9 cellular contexts compared by ENCODE assay signal in genomic region chr19:36030264-36031148, GRCh38. TPM values are rescaled to one million over a fixed set of nuclear protein-coding genes. Genes with fewer than 3 reads are reported as not detected.
A peak's percentile ranks its signal among the peaks of the same experiment; 100 is the strongest.
DNase-seq lines count a peak whose midpoint lies in the region; ATAC-seq, FAIRE-seq and TF ChIP-seq lines count a peak whose summit lies in the region.
"Had no signal": no experiment of that assay in that cellular context is flagged by ENCODE, and none has a peak within 500 bp of the region (broad histone marks: within the 10 kb centered on the region; RNA-seq: fewer than 3 reads in every experiment).

No MANE protein-coding gene starts in this region.

- H3K9me3 ChIP-seq in K562 (replicated peaks; ENCODE audit: control insufficient read depth, insufficient read depth, low read depth, low read length) = no peaks in the 10 kb centered on the region
- H3K9me3 ChIP-seq in pancreas = no peaks in the 10 kb centered on the region
- H3K9me3 ChIP-seq: BLaER1 had no signal

- H3K4me3 ChIP-seq in K562 (no peak overlapping the region), pancreas (no peak overlapping the region)
- H3K4me3 ChIP-seq: BLaER1 had no signal

- no peak overlapping the region for H3K4me2 ChIP-seq in K562 (ENCODE audit: insufficient read depth, low read length)
- H3K4me2 ChIP-seq: BLaER1 had no signal

- no peak for TF ChIP-seq POLR2A in K562 (conservative IDR thresholded peaks at IDR 0.05)

- H2AFZ ChIP-seq in K562 (ENCODE audit: low read depth, low read length) = no peak overlapping the region

- POLR2A ChIA-PET in K562 (lab: Yijun Ruan, JAX) = interaction anchor here (1.2 kb wide), 1 partner anchor 16 kb away, joined by 6 read pairs; the partner anchor contains the start of gene ALKBH6

- ATAC-seq in K562 (no peak), pancreas (peak in 3 of 4 donors; percentile 35 to 66 (median 57)), GM21367 (IDR thresholded peaks at IDR 0.05; ENCODE audit: unreplicated experiment) (no peak)

- no peaks in the 10 kb centered on the region for H3K79me2 ChIP-seq in K562 (ENCODE audit: control insufficient read depth, insufficient read depth, low read length)

- in situ Hi-C loops in K562 (cut with MboI) = no loop called here

- TF ChIP-seq RAD21 in K562 (CRISPR knock-in tag; conservative IDR thresholded peaks at IDR 0.05 in 1 of 2, IDR thresholded peaks at IDR 0.05 in 1 of 2) = no peak

- H3K36me3 ChIP-seq in K562 (ENCODE audit: control insufficient read depth, insufficient read depth, low read length) (peaks cover 33% of the 10 kb centered on the region; the same call in 2 of the 3 replicates), pancreas (no peaks in the 10 kb centered on the region)

- H3K27me3 ChIP-seq in K562 (ENCODE audit: control insufficient read depth in 2 of 2, insufficient read depth in 2 of 2, low read length in 2 of 2) (no peaks in the 10 kb centered on the region), pancreas (no peaks in the 10 kb centered on the region)
- H3K27me3 ChIP-seq: BLaER1 had no signal

- BruUV-seq in K562 (replicated peaks; lab: Mats Ljungman, UMichigan) = no TSS peak

- no peak for TF ChIP-seq EP300 in K562 (IDR thresholded peaks at IDR 0.05; ENCODE audit: low read length)

- TF ChIP-seq CTCF in K562 (IDR thresholded peaks at IDR 0.05 in 2 of 3, conservative IDR thresholded peaks at IDR 0.05 in 1 of 3; ENCODE audit: insufficient read depth in 2 of 3, low read depth in 1 of 3, low read length in 3 of 3) (no peak), pancreas (IDR thresholded peaks at IDR 0.05) (no peak)

- H3K27ac ChIP-seq in K562 (ENCODE audit: extremely low read depth, low read depth, low read length) = no peak overlapping the region
- no peak overlapping the region for H3K27ac ChIP-seq in pancreas
- H3K27ac ChIP-seq: BLaER1 had no signal

- no peaks in the 10 kb centered on the region for H4K20me1 ChIP-seq in K562 (replicated peaks; ENCODE audit: control insufficient read depth, insufficient read depth, low read length)
- H4K20me1 ChIP-seq: BLaER1 had no signal

- no peak overlapping the region for H3K9ac ChIP-seq in K562 (ENCODE audit: insufficient read depth in 1 of 2, low read depth in 2 of 2, low read length in 2 of 2)
- H3K9ac ChIP-seq: BLaER1 had no signal

- CTCF ChIA-PET in K562 (lab: Yijun Ruan, JAX; ENCODE audit: low intra/inter-chr PET ratio) = no interaction called here

- H3K9me1 ChIP-seq in K562 (ENCODE audit: control insufficient read depth, insufficient read depth, low read length) = peaks cover 3% of the 10 kb centered on the region

- DNase-seq in NCI-H748 (lab: John Stamatoyannopoulos, UW; ENCODE audit: unreplicated experiment) = peak; percentile 14
- DNase-seq in NCI-H748 treated with DMSO at 0.1 percent for 48 hours (lab: John Stamatoyannopoulos, UW) = no peak
- no peak for DNase-seq in K562 (ENCODE audit: extremely low read depth in 1 of 4, low spot score in 3 of 4)
- no peak for DNase-seq in pancreas
- DNase-seq in DMS153 (lab: John Stamatoyannopoulos, UW) = no peak
- DNase-seq: activated effector memory CD4-positive, alpha-beta T cell treated with Interleukin-2 at 50 U/mL for 16 hours; foreskin melanocyte had no signal

- 91% methylated on average over 6 of the region's 8 CpGs for WGBS in K562 (ENCODE audit: insufficient coverage, low coverage, missing lambda C conversion rate)
- 78 to 86% methylated on average over 8 of the region's 8 CpGs for WGBS in pancreas, 2 donors

- H3K4me1 ChIP-seq in K562 (replicated peaks in 1 of 2; ENCODE audit: control insufficient read depth in 2 of 2, insufficient read depth in 2 of 2, low read length in 2 of 2) = peaks cover 8 to 16% of the 10 kb centered on the region in 2 experiments; a peak in 4 of 5 replicates
- no peaks in the 10 kb centered on the region for H3K4me1 ChIP-seq in pancreas

- FAIRE-seq in K562 (lab: Jason Lieb, UNC) = no peak
- no peak for FAIRE-seq in pancreas (lab: Jason Lieb, UNC)

- intact Hi-C loops in K562 (cut with micrococcal nuclease) = no loop called here
- intact Hi-C loops in pancreas (cut with DNase I) = no loop called here

RNA-seq across cellular contexts. Expression of gene CLIP3, which starts 2.2 kb away (rescaled TPM):
- total RNA-seq in K562 (2011; cell fraction: chromatin; rRNA removed; ENCODE audit: low replicate concordance) = 0.26 and 0.51 TPM in 2 replicates
- total RNA-seq in K562 (2011; cell fraction: nucleolus; rRNA removed) = 1.0 and 1.4 TPM in 2 replicates
- total RNA-seq in K562 (2011; cell fraction: nucleoplasm; rRNA removed) = 0.23 and 0.73 TPM in 2 replicates
- total RNA-seq in K562 (2014; rRNA removed) = 0.16 and 0.50 TPM in 2 replicates
- not detected in 2 replicates for total RNA-seq in K562 (2014; rRNA removed; fragmentation: Illumina TruSeq; extraction: Trizol)
- total RNA-seq in K562 (2015; rRNA removed; fragmentation: Illumina TruSeq; extraction: Trizol) = 0.14 TPM in 1 of 2 replicates, not detected in the other
- 0.16 and 0.18 TPM in 2 replicates for total RNA-seq in K562 (2021)
- polyA plus RNA-seq in K562 (2011; rRNA removed) = 0.08 and 0.14 TPM in 2 replicates
- polyA plus RNA-seq in K562 (2011; cell fraction: cytosol; rRNA removed) = 0.03 and 0.07 TPM in 2 replicates
- polyA plus RNA-seq in K562 (2011; cell fraction: nucleus; rRNA removed) = 0.30 and 0.83 TPM in 2 replicates
- 0.79 and 1.8 TPM in 2 replicates for polyA plus RNA-seq in K562 (2012)
- 0.11 and 0.16 TPM in 2 replicates for polyA plus RNA-seq in K562 (2014; fragmentation: Illumina TruSeq; extraction: Trizol)
- under 1 TPM; 0.01 to 0.43 TPM for polyA plus RNA-seq in K562 (2014; fragmentation: Nextera tagmentation; extraction: Ambion mirVana)
- polyA plus RNA-seq in K562 (2014; rRNA removed) = 0.13 TPM in 1 of 2 replicates, not detected in the other
- not detected in 2 replicates for polyA minus RNA-seq in K562 (2011; rRNA and poly(A)+ RNA removed)
- not detected in 2 replicates for polyA minus RNA-seq in K562 (2011; cell fraction: cytosol; rRNA and poly(A)+ RNA removed)
- polyA minus RNA-seq in K562 (2011; cell fraction: nucleus; rRNA and poly(A)+ RNA removed) = 0.13 and 0.33 TPM in 2 replicates
- 1 to 10 TPM; 1.2 to 5.7 (median 2.5) TPM for total RNA-seq in pancreas
- polyA plus RNA-seq in pancreas = 1 to 10 TPM; 3.0 to 9.1 TPM

RNA-seq across cellular contexts. Expression of gene ALKBH6, which starts 16.5 kb away (rescaled TPM):
- total RNA-seq in K562 (2011; cell fraction: chromatin; rRNA removed; ENCODE audit: low replicate concordance) = 56.4 and 79.7 TPM in 2 replicates
- 41.4 and 49.3 TPM in 2 replicates for total RNA-seq in K562 (2011; cell fraction: nucleolus; rRNA removed)
- total RNA-seq in K562 (2011; cell fraction: nucleoplasm; rRNA removed) = 60.1 and 64.5 TPM in 2 replicates
- total RNA-seq in K562 (2014; rRNA removed) (38.2 and 47.3 TPM in 2 replicates), K562 (2014; rRNA removed; fragmentation: Illumina TruSeq; extraction: Trizol) (20.3 and 25.8 TPM in 2 replicates), K562 (2015; rRNA removed; fragmentation: Illumina TruSeq; extraction: Trizol) (17.7 and 22.7 TPM in 2 replicates), K562 (2021) (34.5 and 35.0 TPM in 2 replicates), pancreas (10 to 100 TPM in 1 of 6 donors, 1 to 10 TPM in 5; 2.6 to 10.9 (median 4.9) TPM)
- polyA plus RNA-seq in K562 (2011; rRNA removed) (33.5 and 40.4 TPM in 2 replicates), K562 (2014; fragmentation: Illumina TruSeq; extraction: Trizol) (38.2 TPM in 2 replicates), K562 (2014; fragmentation: Nextera tagmentation; extraction: Ambion mirVana) (1 to 10 TPM in 1 of 2 experiments, under 1 TPM in 1; 0.67 to 2.3 TPM), K562 (2014; rRNA removed) (55.9 and 62.0 TPM in 2 replicates), pancreas (10 to 100 TPM; 15.4 to 22.8 TPM)
- polyA plus RNA-seq in K562 (2011; cell fraction: cytosol; rRNA removed) = 28.8 and 69.6 TPM in 2 replicates
- polyA plus RNA-seq in K562 (2011; cell fraction: nucleus; rRNA removed) = 121 and 132 TPM in 2 replicates
- polyA plus RNA-seq in K562 (2012) = 37.1 and 40.2 TPM in 2 replicates
- polyA minus RNA-seq in K562 (2011; rRNA and poly(A)+ RNA removed) = 10.9 and 11.2 TPM in 2 replicates
- 3.1 and 9.9 TPM in 2 replicates for polyA minus RNA-seq in K562 (2011; cell fraction: cytosol; rRNA and poly(A)+ RNA removed)
- polyA minus RNA-seq in K562 (2011; cell fraction: nucleus; rRNA and poly(A)+ RNA removed) = 14.5 and 18.5 TPM in 2 replicates

RNA-seq across cellular contexts. Expression of gene SYNE4, which starts 21.9 kb away (rescaled TPM):
- total RNA-seq in K562 (2011; cell fraction: chromatin; rRNA removed; ENCODE audit: low replicate concordance) = 4.4 and 8.6 TPM in 2 replicates
- total RNA-seq in K562 (2011; cell fraction: nucleolus; rRNA removed) = 4.0 and 4.7 TPM in 2 replicates
- total RNA-seq in K562 (2011; cell fraction: nucleoplasm; rRNA removed) = 4.6 and 5.8 TPM in 2 replicates
- total RNA-seq in K562 (2014; rRNA removed) (0.23 and 0.24 TPM in 2 replicates), K562 (2014; rRNA removed; fragmentation: Illumina TruSeq; extraction: Trizol) (0.22 TPM in 1 of 2 replicates, not detected in the other), K562 (2015; rRNA removed; fragmentation: Illumina TruSeq; extraction: Trizol) (0.26 and 0.29 TPM in 2 replicates), K562 (2021) (0.53 and 0.72 TPM in 2 replicates), pancreas (1 to 10 TPM; 2.6 to 5.9 (median 4.3) TPM)
- polyA plus RNA-seq in K562 (2011; rRNA removed) (0.65 and 0.87 TPM in 2 replicates), K562 (2014; fragmentation: Illumina TruSeq; extraction: Trizol) (0.28 and 0.37 TPM in 2 replicates), K562 (2014; fragmentation: Nextera tagmentation; extraction: Ambion mirVana) (under 1 TPM; 0.03 to 0.21 TPM), K562 (2014; rRNA removed) (0.48 and 1.1 TPM in 2 replicates), pancreas (10 to 100 TPM in 1 of 2 donors, 1 to 10 TPM in 1; 7.3 to 14.3 TPM)
- 0.28 and 0.64 TPM in 2 replicates for polyA plus RNA-seq in K562 (2011; cell fraction: cytosol; rRNA removed)
- polyA plus RNA-seq in K562 (2011; cell fraction: nucleus; rRNA removed) = 6.0 and 6.5 TPM in 2 replicates
- 0.53 and 2.1 TPM in 2 replicates for polyA plus RNA-seq in K562 (2012)
- polyA minus RNA-seq in K562 (2011; rRNA and poly(A)+ RNA removed) = 0.07 TPM in 1 of 2 replicates, not detected in the other
- polyA minus RNA-seq in K562 (2011; cell fraction: cytosol; rRNA and poly(A)+ RNA removed) = not detected in 2 replicates
- 0.54 and 0.67 TPM in 2 replicates for polyA minus RNA-seq in K562 (2011; cell fraction: nucleus; rRNA and poly(A)+ RNA removed)

RNA-seq across cellular contexts. Expression of gene THAP8, which starts 23.6 kb away (rescaled TPM):
- total RNA-seq in K562 (2011; cell fraction: chromatin; rRNA removed; ENCODE audit: low replicate concordance) = 0.40 and 1.6 TPM in 2 replicates
- total RNA-seq in K562 (2011; cell fraction: nucleolus; rRNA removed) = 1.8 and 2.2 TPM in 2 replicates
- 1.9 and 2.7 TPM in 2 replicates for total RNA-seq in K562 (2011; cell fraction: nucleoplasm; rRNA removed)
- total RNA-seq in K562 (2014; rRNA removed) (1.9 and 2.0 TPM in 2 replicates), K562 (2014; rRNA removed; fragmentation: Illumina TruSeq; extraction: Trizol) (0.10 and 0.36 TPM in 2 replicates), K562 (2015; rRNA removed; fragmentation: Illumina TruSeq; extraction: Trizol) (0.94 and 1.6 TPM in 2 replicates), K562 (2021) (1.3 and 1.6 TPM in 2 replicates), pancreas (1 to 10 TPM in 5 of 6 donors, under 1 TPM in 1; 0.88 to 2.7 (median 1.8) TPM)
- polyA plus RNA-seq in K562 (2011; rRNA removed) (0.68 and 1.0 TPM in 2 replicates), K562 (2014; fragmentation: Illumina TruSeq; extraction: Trizol) (0.82 and 1.1 TPM in 2 replicates), K562 (2014; fragmentation: Nextera tagmentation; extraction: Ambion mirVana) (under 1 TPM; 0.11 to 0.14 TPM), K562 (2014; rRNA removed) (1.8 and 1.9 TPM in 2 replicates), pancreas (1 to 10 TPM; 3.0 to 3.2 TPM)
- polyA plus RNA-seq in K562 (2011; cell fraction: cytosol; rRNA removed) = 1.1 and 2.9 TPM in 2 replicates
- polyA plus RNA-seq in K562 (2011; cell fraction: nucleus; rRNA removed) = 0.91 and 1.4 TPM in 2 replicates
- 2.5 and 4.6 TPM in 2 replicates for polyA plus RNA-seq in K562 (2012)
- 0.42 and 0.70 TPM in 2 replicates for polyA minus RNA-seq in K562 (2011; rRNA and poly(A)+ RNA removed)
- 0.76 TPM in 1 of 2 replicates, not detected in the other for polyA minus RNA-seq in K562 (2011; cell fraction: cytosol; rRNA and poly(A)+ RNA removed)
- polyA minus RNA-seq in K562 (2011; cell fraction: nucleus; rRNA and poly(A)+ RNA removed) = 0.54 and 0.67 TPM in 2 replicates

RNA-seq across cellular contexts. Expression of gene WDR62, which starts 24.2 kb away (rescaled TPM):
- 85.0 and 172 TPM in 2 replicates for total RNA-seq in K562 (2011; cell fraction: chromatin; rRNA removed; ENCODE audit: low replicate concordance)
- 96.2 and 97.0 TPM in 2 replicates for total RNA-seq in K562 (2011; cell fraction: nucleolus; rRNA removed)
- 90.0 and 94.7 TPM in 2 replicates for total RNA-seq in K562 (2011; cell fraction: nucleoplasm; rRNA removed)
- 18.8 and 27.6 TPM in 2 replicates for total RNA-seq in K562 (2014; rRNA removed)
- 7.3 and 9.5 TPM in 2 replicates for total RNA-seq in K562 (2014; rRNA removed; fragmentation: Illumina TruSeq; extraction: Trizol)
- total RNA-seq in K562 (2015; rRNA removed; fragmentation: Illumina TruSeq; extraction: Trizol) = 15.3 and 15.5 TPM in 2 replicates
- total RNA-seq in K562 (2021) = 30.1 and 32.8 TPM in 2 replicates
- 10.7 and 17.7 TPM in 2 replicates for polyA plus RNA-seq in K562 (2011; rRNA removed)
- 9.3 and 15.4 TPM in 2 replicates for polyA plus RNA-seq in K562 (2011; cell fraction: cytosol; rRNA removed)
- polyA plus RNA-seq in K562 (2011; cell fraction: nucleus; rRNA removed) = 55.2 and 81.8 TPM in 2 replicates
- 20.4 and 24.4 TPM in 2 replicates for polyA plus RNA-seq in K562 (2012)
- 14.4 and 24.6 TPM in 2 replicates for polyA plus RNA-seq in K562 (2014; fragmentation: Illumina TruSeq; extraction: Trizol)
- polyA plus RNA-seq in K562 (2014; fragmentation: Nextera tagmentation; extraction: Ambion mirVana) = under 1 TPM; 0.35 to 0.75 TPM
- polyA plus RNA-seq in K562 (2014; rRNA removed) = 22.2 and 24.5 TPM in 2 replicates
- 23.3 and 33.3 TPM in 2 replicates for polyA minus RNA-seq in K562 (2011; rRNA and poly(A)+ RNA removed)
- polyA minus RNA-seq in K562 (2011; cell fraction: cytosol; rRNA and poly(A)+ RNA removed) = 14.1 and 18.5 TPM in 2 replicates
- 32.3 and 35.1 TPM in 2 replicates for polyA minus RNA-seq in K562 (2011; cell fraction: nucleus; rRNA and poly(A)+ RNA removed)
- total RNA-seq in pancreas = under 1 TPM; 0.12 to 0.47 (median 0.26) TPM
- polyA plus RNA-seq in pancreas = under 1 TPM; 0.42 to 0.49 TPM

Comparison
In these comparisons a context has a peak if more than half of its experiments do, and no peak if none do; other contexts are left out.
1. ATAC-seq: peak in pancreas (3 of 4); none in K562 (single experiment) and GM21367 (single experiment).